In genomic region chr21:21183092-21183491, GRCh38 we compare ENCODE assay signal across 24 cellular contexts.
"Had no signal": no experiment of that assay in that cellular context is flagged by ENCODE, and none has a peak within 500 bp of the region (broad histone marks: within the 10 kb centered on the region; RNA-seq: fewer than 3 reads in every experiment).

No MANE protein-coding gene starts in this region.

- H3K27me3 ChIP-seq: brain microvascular endothelial cell, gastroesophageal sphincter, heart right ventricle, transverse colon, uterus had no signal

- H3K36me3 Mint-ChIP-seq: immature natural killer cell, naive B cell had no signal

- H3K27ac Mint-ChIP-seq: activated CD4-positive, alpha-beta T cell treated with anti-CD3 and anti-CD28 coated beads, Interleukin-2, amount 10 ng/mL, durations not matched to agents 7 days and 5 days; activated naive CD4-positive, alpha-beta T cell treated with anti-CD3 and anti-CD28 coated beads for 36 hours; immature natural killer cell; naive B cell; stimulated activated naive CD8-positive, alpha-beta T cell treated with anti-CD3 and anti-CD28 coated beads, Interleukin-15, Interleukin-2, amounts not matched to agents 100 ng/mL and 50 ng/mL, for 24 hours had no signal

- H3K4me3 ChIP-seq: coronary artery, gastroesophageal sphincter, heart right ventricle, psoas muscle, skin epidermis, transverse colon, uterus had no signal

- H3K4me3 Mint-ChIP-seq: activated CD4-positive, alpha-beta T cell treated with anti-CD3 and anti-CD28 coated beads, Interleukin-2, amount 10 ng/mL, durations not matched to agents 7 days and 5 days; activated naive CD4-positive, alpha-beta T cell treated with anti-CD3 and anti-CD28 coated beads for 36 hours; activated T-cell treated with anti-CD3 and anti-CD28 coated beads, Interleukin-2, amount 50 U/mL, for 4 hours; central memory CD8-positive, alpha-beta T cell; immature natural killer cell; naive B cell; neural crest cell; stimulated activated naive CD8-positive, alpha-beta T cell treated with anti-CD3 and anti-CD28 coated beads, Interleukin-15, Interleukin-2, amounts not matched to agents 100 ng/mL and 50 ng/mL, for 24 hours had no signal

- H3K9me3 Mint-ChIP-seq: activated CD4-positive, alpha-beta T cell treated with anti-CD3 and anti-CD28 coated beads, Interleukin-2, amount 10 ng/mL, durations not matched to agents 7 days and 5 days; activated naive CD4-positive, alpha-beta T cell treated with anti-CD3 and anti-CD28 coated beads for 36 hours; activated T-cell treated with anti-CD3 and anti-CD28 coated beads, Interleukin-2, amount 50 U/mL, for 4 hours; naive B cell; neural crest cell; stimulated activated naive CD8-positive, alpha-beta T cell treated with anti-CD3 and anti-CD28 coated beads, Interleukin-15, Interleukin-2, amounts not matched to agents 100 ng/mL and 50 ng/mL, for 24 hours had no signal

- H3K27ac ChIP-seq: brain microvascular endothelial cell, coronary artery, gastroesophageal sphincter, heart right ventricle, psoas muscle, skin epidermis, transverse colon, uterus had no signal

- H3K27me3 Mint-ChIP-seq: activated CD4-positive, alpha-beta T cell treated with anti-CD3 and anti-CD28 coated beads, Interleukin-2, amount 10 ng/mL, durations not matched to agents 7 days and 5 days; central memory CD8-positive, alpha-beta T cell had no signal

- DNase-seq: activated CD4-positive, alpha-beta T cell treated with anti-CD3 and anti-CD28 coated beads, Interleukin-2, amount 10 ng/mL, durations not matched to agents 7 days and 5 days; activated CD8-positive, alpha-beta memory T cell treated with anti-CD3 and anti-CD28 coated beads, Interleukin-2, amount 50 U/mL, for 4 hours; activated naive CD4-positive, alpha-beta T cell treated with anti-CD3 and anti-CD28 coated beads for 36 hours; activated T-cell treated with anti-CD3 and anti-CD28 coated beads, Interleukin-2, amount 50 U/mL, for 4 hours; anterior cingulate cortex; brain microvascular endothelial cell; erythroblast; heart right ventricle; immature natural killer cell; left ventricle myocardium superior; naive B cell; psoas muscle; right cardiac atrium; stimulated activated CD4-positive, alpha-beta T cell treated with anti-CD3 and anti-CD28 coated beads, Interleukin-15, amount 100 ng/mL, for 24 hours; stimulated activated CD4-positive, alpha-beta T cell treated with anti-CD3 and anti-CD28 coated beads, Interleukin-2, amount 100 ng/mL, for 48 hours; transverse colon; uterus had no signal

- H3K4me1 Mint-ChIP-seq: activated CD4-positive, alpha-beta T cell treated with anti-CD3 and anti-CD28 coated beads, Interleukin-2, amount 10 ng/mL, durations not matched to agents 7 days and 5 days; central memory CD8-positive, alpha-beta T cell; immature natural killer cell; naive B cell; neural crest cell had no signal

- H3K4me1 ChIP-seq: gastroesophageal sphincter, heart right ventricle, psoas muscle, transverse colon, uterus had no signal

- H3K36me3 ChIP-seq: brain microvascular endothelial cell, gastroesophageal sphincter, heart right ventricle, transverse colon, uterus had no signal

- ATAC-seq: activated CD4-positive, CD25-positive, alpha-beta regulatory T cell treated with anti-CD3 and anti-CD28 coated beads, Interleukin-2, amount 50 U/mL, for 24 hours; activated T-cell treated with anti-CD3 and anti-CD28 coated beads, Interleukin-2, amount 50 U/mL, for 4 hours; gastroesophageal sphincter; heart right ventricle; left ventricle myocardium superior; psoas muscle; right cardiac atrium had no signal
